Comparison of ENCODE assay signal across 9 cellular contexts in the genomic region with DNA sequence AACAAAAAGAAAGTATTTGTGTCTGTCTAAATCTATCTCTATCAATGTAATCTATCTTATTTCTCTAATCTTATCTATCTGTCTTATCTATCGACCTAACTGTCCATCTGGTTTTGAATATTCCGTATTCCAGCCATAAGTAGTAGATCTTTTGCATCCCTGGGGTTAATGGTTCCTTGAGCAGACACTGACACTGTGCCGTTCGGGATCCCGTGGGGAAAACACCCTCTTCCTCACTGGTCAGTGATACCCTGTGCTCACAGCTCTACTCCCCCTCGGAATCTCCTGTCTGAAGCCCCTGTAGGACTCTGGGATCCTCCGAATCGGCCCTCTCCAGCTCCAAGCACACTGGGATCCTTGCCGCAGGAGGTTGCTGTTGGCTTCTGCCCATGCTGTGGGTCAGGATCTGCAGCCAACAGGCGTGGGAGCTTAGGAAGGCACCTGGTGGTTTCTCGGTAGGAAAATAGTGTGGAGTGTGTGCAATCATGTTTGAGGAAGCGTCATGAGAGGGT. TPM values are rescaled to one million over a fixed set of nuclear protein-coding genes. Genes with fewer than 3 reads are reported as not detected.
DNase-seq lines count a peak whose midpoint lies in the region; ATAC-seq, FAIRE-seq and TF ChIP-seq lines count a peak whose summit lies in the region.
"Had no signal": no experiment of that assay in that cellular context is flagged by ENCODE, and none has a peak within 500 bp of the region (broad histone marks: within the 10 kb centered on the region; RNA-seq: fewer than 3 reads in every experiment).

No MANE protein-coding gene starts in this region.

- H4K20me1 ChIP-seq in Loucy (ENCODE audit: insufficient read depth, low read length, poor library complexity, severe bottlenecking) (peaks cover 5% of the 10 kb centered on the region), astrocyte (ENCODE audit: insufficient read depth, low read length) (peaks cover 61% of the 10 kb centered on the region), hepatocyte (ENCODE audit: insufficient read depth, poor library complexity, severe bottlenecking) (no peaks in the 10 kb centered on the region)

- 50% methylated on average over 12 of the region's 12 CpGs for WGBS in hepatocyte (ENCODE audit: low lambda C conversion rate, missing lambda C conversion rate)
- WGBS in stomach, 5 donors, result 17 to 35% (median 23%) methylated on average over 10 to 12 of the region's 12 CpGs

- TF ChIP-seq EP300 in stomach (IDR thresholded peaks at IDR 0.05), result no peak

- no peaks in the 10 kb centered on the region for H3F3A ChIP-seq in Loucy (ENCODE audit: low read depth)

- H3K4me1 Mint-ChIP-seq in astrocyte (ENCODE audit: low read depth, unreplicated experiment), result peaks cover 50% of the 10 kb centered on the region

- H3K27me3 ChIP-seq in Loucy (ENCODE audit: insufficient read depth, low read length, poor library complexity, severe bottlenecking) (peaks cover 64% of the 10 kb centered on the region), astrocyte (ENCODE audit: insufficient read depth, low read length) (no peaks in the 10 kb centered on the region), hepatocyte (no peaks in the 10 kb centered on the region), stomach (no peaks in the 10 kb centered on the region)

- H3K36me3 ChIP-seq in Loucy (ENCODE audit: insufficient read depth, low read length) (no peaks in the 10 kb centered on the region), astrocyte (ENCODE audit: insufficient read depth, low read length) (no peaks in the 10 kb centered on the region), hepatocyte (replicated peaks; ENCODE audit: insufficient read depth, low read depth) (no peaks in the 10 kb centered on the region), stomach (no peaks in the 10 kb centered on the region)

- peak overlapping the region; percentile 5 for H3K4me3 ChIP-seq in Loucy (ENCODE audit: low read length, poor library complexity, severe bottlenecking)
- no peak overlapping the region for H3K4me3 ChIP-seq in astrocyte (ENCODE audit: insufficient read depth, low read depth, low read length)
- no peak overlapping the region for H3K4me3 ChIP-seq in hepatocyte
- peak overlapping the region in 2 of 4 donors; percentile 21 to 25 for H3K4me3 ChIP-seq in stomach

- no peak overlapping the region for H3K9ac ChIP-seq in Loucy (ENCODE audit: low read depth, low read length, poor library complexity, severe bottlenecking)
- H3K9ac ChIP-seq in astrocyte (ENCODE audit: low read length), result no peak overlapping the region

- DNase-seq in astrocyte (ENCODE audit: low read depth) (no peak), hepatocyte (ENCODE audit: low spot score) (no peak), stomach (no peak)
- DNase-seq: cortex of kidney, EL had no signal

- no peak for TF ChIP-seq CTCF in Loucy (conservative IDR thresholded peaks at IDR 0.05; ENCODE audit: low read length)
- TF ChIP-seq CTCF in astrocyte (IDR thresholded peaks at IDR 0.05; ENCODE audit: insufficient read depth, low read depth, low read length), result no peak
- no peak for TF ChIP-seq CTCF in hepatocyte (IDR thresholded peaks at IDR 0.05; ENCODE audit: poor library complexity)
- TF ChIP-seq CTCF in stomach (IDR thresholded peaks at IDR 0.05), result no peak

- H3K9me3 Mint-ChIP-seq in astrocyte (ENCODE audit: unreplicated experiment), result no peaks in the 10 kb centered on the region

- no peak for ATAC-seq in GM19351 (IDR thresholded peaks at IDR 0.05; ENCODE audit: unreplicated experiment)
- ATAC-seq in GM18505 (IDR thresholded peaks at IDR 0.05; ENCODE audit: unreplicated experiment), result no peak
- no peak for ATAC-seq in HG03108 (IDR thresholded peaks at IDR 0.05; ENCODE audit: unreplicated experiment)

- H3K9me2 ChIP-seq in Loucy (replicated peaks; ENCODE audit: low read depth, low read length), result no peaks in the 10 kb centered on the region
- no peaks in the 10 kb centered on the region for H3K9me2 ChIP-seq in hepatocyte (replicated peaks; ENCODE audit: insufficient read depth)

- no peak for TF ChIP-seq POLR2A in stomach (IDR thresholded peaks at IDR 0.05)
- TF ChIP-seq POLR2A in GM18505 (IDR thresholded peaks at IDR 0.05; ENCODE audit: borderline replicate concordance, extremely low read depth, insufficient read depth, insufficient read length), result no peak

- H3K9me3 ChIP-seq in Loucy (ENCODE audit: insufficient read depth, low read depth, low read length) (no peaks in the 10 kb centered on the region), astrocyte (ENCODE audit: insufficient read depth, low read depth, low read length) (no peaks in the 10 kb centered on the region), hepatocyte (ENCODE audit: low read depth) (no peaks in the 10 kb centered on the region), stomach (no peaks in the 10 kb centered on the region)

- H3K27ac Mint-ChIP-seq in astrocyte (ENCODE audit: unreplicated experiment), result peak overlapping the region; percentile 73

- H3K27ac ChIP-seq in astrocyte (ENCODE audit: low read depth, low read length) (no peak overlapping the region), hepatocyte (no peak overlapping the region), stomach (peak overlapping the region in 3 of 5 donors; percentile 51 to 81 (median 72))

- FAIRE-seq in astrocyte (lab: Jason Lieb, UNC), result no peak

- intact Hi-C loops in stomach (cut with DNase I; ENCODE audit: low total_unique reads), result no loop called here

- H3K36me3 Mint-ChIP-seq in astrocyte (ENCODE audit: low read depth, unreplicated experiment), result peaks cover 13% of the 10 kb centered on the region

- H3K4me3 Mint-ChIP-seq in astrocyte (ENCODE audit: unreplicated experiment), result no peak overlapping the region

- no peaks in the 10 kb centered on the region for H3K79me2 ChIP-seq in Loucy (ENCODE audit: insufficient read depth, low read length)
- peaks cover 52% of the 10 kb centered on the region for H3K79me2 ChIP-seq in astrocyte (ENCODE audit: insufficient read depth, low read length)
- H3K79me2 ChIP-seq in hepatocyte, result no peaks in the 10 kb centered on the region

- H3K4me1 ChIP-seq in Loucy (ENCODE audit: insufficient read depth, low read length, poor library complexity, severe bottlenecking), result peaks cover 20% of the 10 kb centered on the region
- H3K4me1 ChIP-seq in astrocyte (ENCODE audit: insufficient read depth, low read length), result peaks cover 27% of the 10 kb centered on the region
- H3K4me1 ChIP-seq in hepatocyte (ENCODE audit: insufficient read depth), result peaks cover 26% of the 10 kb centered on the region
- H3K4me1 ChIP-seq in stomach, result peaks cover 17 to 33% (median 29%) of the 10 kb centered on the region in 4 donors

- no peaks in the 10 kb centered on the region for H3K27me3 Mint-ChIP-seq in astrocyte (ENCODE audit: low read depth, unreplicated experiment)

- peak overlapping the region; percentile 48 for H3K4me2 ChIP-seq in Loucy (ENCODE audit: low read depth, low read length, poor library complexity, severe bottlenecking)
- H3K4me2 ChIP-seq in astrocyte (ENCODE audit: low read length), result peak overlapping the region; percentile 58
- H3K4me2 ChIP-seq in hepatocyte, result peak overlapping the region; percentile 68

- no peak overlapping the region for H2AFZ ChIP-seq in Loucy (ENCODE audit: low read length)
- no peak overlapping the region for H2AFZ ChIP-seq in astrocyte (ENCODE audit: low read depth, low read length)
- no peak overlapping the region for H2AFZ ChIP-seq in hepatocyte

RNA-seq across cellular contexts. Expression of a gene that starts 19.0 kb away (rescaled TPM):
- total RNA-seq in astrocyte, result 9.2 and 9.8 TPM in 2 replicates
- total RNA-seq in hepatocyte, result 8.6 and 13.5 TPM in 2 replicates
- 10.7 and 11.7 TPM in 2 replicates for polyA plus RNA-seq in hepatocyte
- 10 to 100 TPM in 3 of 5 donors, 1 to 10 TPM in 1, not detected in 1; 5.4 to 36.2 (median 22.9) TPM for total RNA-seq in stomach
- polyA plus RNA-seq in stomach, result 1 to 10 TPM; 2.6 to 7.9 (median 7.2) TPM

RNA-seq across cellular contexts. Expression of a gene that starts 53.7 kb away (rescaled TPM):
- total RNA-seq in astrocyte (110 TPM in 2 replicates), hepatocyte (16.6 and 19.9 TPM in 2 replicates), stomach (10 to 100 TPM in 2 of 5 donors, 1 to 10 TPM in 2, under 1 TPM in 1; 0.45 to 22.3 (median 7.8) TPM)
- polyA plus RNA-seq in hepatocyte (35.3 and 46.7 TPM in 2 replicates), stomach (10 to 100 TPM in 1 of 3 donors, 1 to 10 TPM in 2; 4.3 to 13.6 (median 4.4) TPM)

Comparison
In these comparisons a context has a peak if more than half of its experiments do, and no peak if none do; other contexts are left out.
1. H3K27ac ChIP-seq: peak in stomach (3 of 5); none in astrocyte (single experiment) and hepatocyte (single experiment).
2. Peak in every context shown above with its lines, with median percentiles within 50 percentile points of each other: H3K4me2 ChIP-seq.